In genomic region chr7:25968205-25968993, GRCh38 we compare ENCODE assay signal across 1 cellular context.
A peak's percentile ranks its signal among the peaks of the same experiment; 100 is the strongest.
TF ChIP-seq lines count a peak whose summit lies in the region.

No MANE protein-coding gene starts in this region.

TF ChIP-seq in GM12878, 131 proteins besides CTCF, POLR2A, EP300 and RAD21 (continued from another document and continues in another):
- TF ChIP-seq IRF5 (IDR thresholded peaks at IDR 0.05; ENCODE audit: borderline replicate concordance) (no peak), CBX5 (IDR thresholded peaks at IDR 0.05; ENCODE audit: low read depth) (peak; percentile 39), SIX5 (IDR thresholded peaks at IDR 0.05; ENCODE audit: low read depth, low read length, severe bottlenecking) (no peak), SPI1 (IDR thresholded peaks at IDR 0.05; ENCODE audit: borderline replicate concordance, insufficient read depth, low read depth, low read length) (peak; percentile 81), SREBF1 (IDR thresholded peaks at IDR 0.05; ENCODE audit: low read length) (no peak), USF2 (IDR thresholded peaks at IDR 0.05; ENCODE audit: borderline replicate concordance, low read depth, low read length) (peak; percentile 74), BCL3 (IDR thresholded peaks at IDR 0.05; ENCODE audit: borderline replicate concordance, insufficient read depth, low read depth, low read length, poor library complexity, severe bottlenecking) (peak; percentile 86), TCF3 (IDR thresholded peaks at IDR 0.05; ENCODE audit: borderline replicate concordance, insufficient read depth, low read depth, low read length) (peak; percentile 98), MAX (IDR thresholded peaks at IDR 0.05; ENCODE audit: low read depth, low read length) (peak; percentile 88), ELK1 (IDR thresholded peaks at IDR 0.05; ENCODE audit: low read depth, low read length) (no peak), CREM (IDR thresholded peaks at IDR 0.05; ENCODE audit: low read depth) (peak; percentile 93), MXI1 (IDR thresholded peaks at IDR 0.05; ENCODE audit: low read depth, low read length) (peak; percentile 97), MEF2B (IDR thresholded peaks at IDR 0.05; ENCODE audit: partially characterized antibody, poor library complexity, severe bottlenecking) (peak; percentile 79), USF1 (IDR thresholded peaks at IDR 0.05; ENCODE audit: borderline replicate concordance, extremely low read length, insufficient read depth, low read depth, low read length) (peak; percentile 83), NFXL1 (IDR thresholded peaks at IDR 0.05; ENCODE audit: borderline replicate concordance) (no peak), BHLHE40 (IDR thresholded peaks at IDR 0.05; ENCODE audit: borderline replicate concordance in 1 of 2, low read depth in 2 of 2, low read length in 1 of 2) (peak; percentile 99), PRDM15 (CRISPR knock-in tag; IDR thresholded peaks at IDR 0.05) (no peak), CHD1 (IDR thresholded peaks at IDR 0.05; ENCODE audit: low read depth, low read length) (no peak), RELB (IDR thresholded peaks at IDR 0.05; ENCODE audit: low read depth) (peak; percentile 90), JUNB (IDR thresholded peaks at IDR 0.05) (peak; percentile 86), ZBTB11 (CRISPR knock-in tag; IDR thresholded peaks at IDR 0.05) (no peak), SMC3 (IDR thresholded peaks at IDR 0.05; ENCODE audit: borderline replicate concordance, low read length) (peak; percentile 3; the same call in 1 of the 2 replicates), ZNF207 (IDR thresholded peaks at IDR 0.05; ENCODE audit: borderline replicate concordance) (no peak; the same call in 1 of the 2 replicates), SP1 (IDR thresholded peaks at IDR 0.05; ENCODE audit: low read depth, low read length) (peak; percentile 73), ZSCAN29 (IDR thresholded peaks at IDR 0.05) (no peak; the same call in 1 of the 2 replicates), SUPT20H (IDR thresholded peaks at IDR 0.05; ENCODE audit: borderline replicate concordance, control insufficient read depth, low read depth, low read length) (no peak), HCFC1 (IDR thresholded peaks at IDR 0.05; ENCODE audit: low read length) (no peak), STAT3 (IDR thresholded peaks at IDR 0.05; ENCODE audit: low read depth, low read length) (peak; percentile 82; the same call in 1 of the 2 replicates), RB1 (IDR thresholded peaks at IDR 0.05; ENCODE audit: borderline replicate concordance) (peak; percentile 94; the same call in 1 of the 2 replicates), ZNF384 (IDR thresholded peaks at IDR 0.05; ENCODE audit: borderline replicate concordance, low read depth, low read length) (no peak), PML (IDR thresholded peaks at IDR 0.05; ENCODE audit: low read length) (peak; percentile 48; the same call in 1 of the 2 replicates), FOXM1 (IDR thresholded peaks at IDR 0.05; ENCODE audit: low read depth, low read length) (peak; percentile 51), CEBPZ (IDR thresholded peaks at IDR 0.05; ENCODE audit: low read depth, low read length) (no peak)
